In genomic region chr19:33982706-33983105, GRCh38 we compare ENCODE assay signal across 20 cellular contexts.
A peak's percentile ranks its signal among the peaks of the same experiment; 100 is the strongest.
DNase-seq lines count a peak whose midpoint lies in the region; ATAC-seq and TF ChIP-seq lines count a peak whose summit lies in the region.
"Had no signal": no experiment of that assay in that cellular context is flagged by ENCODE, and none has a peak within 500 bp of the region (broad histone marks: within the 10 kb centered on the region; RNA-seq: fewer than 3 reads in every experiment).

No MANE protein-coding gene starts in this region.

- no peaks in the 10 kb centered on the region for H3K79me2 ChIP-seq in OCI-LY3 (ENCODE audit: low read length)

- no peak for ATAC-seq in upper lobe of left lung (ENCODE audit: low FRiP score in 2 of 2)
- ATAC-seq in heart left ventricle = no peak
- ATAC-seq: CD8-positive, alpha-beta T cell; HCT116; K562 had no signal

- no peak for TF ChIP-seq EP300 in upper lobe of left lung (IDR thresholded peaks at IDR 0.05)

- no peaks in the 10 kb centered on the region for H3K9me3 ChIP-seq in OCI-LY3 (ENCODE audit: insufficient read depth, low read length)
- peaks cover 37% of the 10 kb centered on the region for H3K9me3 ChIP-seq in endodermal cell (ENCODE audit: control insufficient read depth, low read length)
- H3K9me3 ChIP-seq in upper lobe of left lung = peaks cover 0 to under 1% (median under 1%) of the 10 kb centered on the region in 4 donors
- peaks cover 0 to 17% (median 0%) of the 10 kb centered on the region in 12 donors for H3K9me3 ChIP-seq in heart left ventricle
- H3K9me3 ChIP-seq: Peyer's patch, SK-N-SH had no signal

- intact Hi-C loops in CD14-positive monocyte (cut with micrococcal nuclease) = no loop called here
- intact Hi-C loops in heart left ventricle (cut with DNase I) = no loop called here

- peaks cover under 1 to 13% (median 5%) of the 10 kb centered on the region in 7 donors for H3K9me3 Mint-ChIP-seq in CD14-positive monocyte
- H3K9me3 Mint-ChIP-seq in endodermal cell = peaks cover 34% of the 10 kb centered on the region
- peaks cover 28% of the 10 kb centered on the region for H3K9me3 Mint-ChIP-seq in progenitor cell of endocrine pancreas (ENCODE audit: low read depth)
- H3K9me3 Mint-ChIP-seq in activated T-cell treated with anti-CD3 and anti-CD28 coated beads, Interleukin-2, amount 50 U/mL, for 24 hours = peaks cover 5% of the 10 kb centered on the region

- TF ChIP-seq CTCF in CD14-positive monocyte (IDR thresholded peaks at IDR 0.05) (peak; percentile 46), OCI-LY3 (IDR thresholded peaks at IDR 0.05; ENCODE audit: low read depth, low read length) (0 out of 2 replicates have a peak, but pooled peaks have one; percentile 4), endodermal cell (conservative IDR thresholded peaks at IDR 0.05) (peak; percentile 46), progenitor cell of endocrine pancreas (IDR thresholded peaks at IDR 0.05; ENCODE audit: unreplicated experiment) (peak; percentile 16), upper lobe of left lung (IDR thresholded peaks at IDR 0.05) (no peak), heart left ventricle (IDR thresholded peaks at IDR 0.05) (peak in 3 of 12 donors; percentile 16 to 47 (median 46))

- H3K4me1 ChIP-seq in OCI-LY3 (ENCODE audit: low read length) = no peaks in the 10 kb centered on the region
- no peaks in the 10 kb centered on the region for H3K4me1 ChIP-seq in endodermal cell (ENCODE audit: control insufficient read depth, insufficient read depth, low read length)
- H3K4me1 ChIP-seq in upper lobe of left lung = no peaks in the 10 kb centered on the region
- H3K4me1 ChIP-seq in heart left ventricle = no peaks in the 10 kb centered on the region
- H3K4me1 ChIP-seq: BLaER1 treated with 17β-estradiol and CSF1 and Interleukin-3, amounts not matched to agents 10 nM and 100 nM; Caco-2; Peyer's patch had no signal

- H3K9ac ChIP-seq in OCI-LY3 (ENCODE audit: low read length) = no peak overlapping the region
- H3K9ac ChIP-seq in endodermal cell (ENCODE audit: extremely low read depth, low read length, poor library complexity, severe bottlenecking) = no peak overlapping the region
- H3K9ac ChIP-seq: BLaER1 treated with 17β-estradiol and CSF1 and Interleukin-3, amounts not matched to agents 10 nM and 100 nM; SK-N-SH had no signal

- H3K36me3 Mint-ChIP-seq in CD14-positive monocyte (no peaks in the 10 kb centered on the region), endodermal cell (ENCODE audit: low read depth) (no peaks in the 10 kb centered on the region), progenitor cell of endocrine pancreas (ENCODE audit: insufficient read depth) (no peaks in the 10 kb centered on the region)
- no peaks in the 10 kb centered on the region for H3K36me3 Mint-ChIP-seq in activated T-cell treated with anti-CD3 and anti-CD28 coated beads, Interleukin-2, amount 50 U/mL, for 24 hours (ENCODE audit: low read depth)
- H3K36me3 Mint-ChIP-seq: CD8-positive, alpha-beta T cell had no signal

- H3K4me3 ChIP-seq in OCI-LY3 (ENCODE audit: low read length) = no peak overlapping the region
- H3K4me3 ChIP-seq in endodermal cell (ENCODE audit: low read length) = no peak overlapping the region
- no peak overlapping the region for H3K4me3 ChIP-seq in upper lobe of left lung
- H3K4me3 ChIP-seq in heart left ventricle = no peak overlapping the region
- H3K4me3 ChIP-seq: BLaER1 treated with 17β-estradiol and CSF1 and Interleukin-3, amounts not matched to agents 10 nM and 100 nM; K562; Peyer's patch had no signal

- H3K4me3 Mint-ChIP-seq in CD14-positive monocyte (no peak overlapping the region), endodermal cell (no peak overlapping the region), progenitor cell of endocrine pancreas (ENCODE audit: low read depth) (no peak overlapping the region)
- no peak overlapping the region for H3K4me3 Mint-ChIP-seq in activated T-cell treated with anti-CD3 and anti-CD28 coated beads, Interleukin-2, amount 50 U/mL, for 24 hours
- H3K4me3 Mint-ChIP-seq: CD8-positive, alpha-beta T cell had no signal

- no peaks in the 10 kb centered on the region for H3K36me3 ChIP-seq in OCI-LY3 (replicated peaks; ENCODE audit: low read depth, low read length)
- no peaks in the 10 kb centered on the region for H3K36me3 ChIP-seq in endodermal cell (ENCODE audit: control insufficient read depth, insufficient read depth, low read length)
- no peaks in the 10 kb centered on the region for H3K36me3 ChIP-seq in upper lobe of left lung
- no peaks in the 10 kb centered on the region for H3K36me3 ChIP-seq in heart left ventricle
- H3K36me3 ChIP-seq: BLaER1 treated with 17β-estradiol and CSF1 and Interleukin-3, amounts not matched to agents 10 nM and 100 nM; Peyer's patch had no signal

- no peak overlapping the region for H3K4me2 ChIP-seq in OCI-LY3 (ENCODE audit: low read length)
- H3K4me2 ChIP-seq: BLaER1 treated with 17β-estradiol and CSF1 and Interleukin-3, amounts not matched to agents 10 nM and 100 nM; SK-N-SH had no signal

- H3K27me3 ChIP-seq in OCI-LY3 (ENCODE audit: low read depth, low read length) (peaks cover 20% of the 10 kb centered on the region), endodermal cell (ENCODE audit: control insufficient read depth, insufficient read depth, low read length, poor library complexity, severe bottlenecking) (no peaks in the 10 kb centered on the region), upper lobe of left lung (no peaks in the 10 kb centered on the region), heart left ventricle (peaks cover 0 to 10% (median 0%) of the 10 kb centered on the region in 9 donors)
- H3K27me3 ChIP-seq: BLaER1 treated with 17β-estradiol and CSF1 and Interleukin-3, amounts not matched to agents 10 nM and 100 nM; Peyer's patch had no signal

- H3K27ac Mint-ChIP-seq in CD14-positive monocyte (no peak overlapping the region), endodermal cell (no peak overlapping the region), progenitor cell of endocrine pancreas (no peak overlapping the region)
- H3K27ac Mint-ChIP-seq in activated T-cell treated with anti-CD3 and anti-CD28 coated beads, Interleukin-2, amount 50 U/mL, for 24 hours = no peak overlapping the region
- H3K27ac Mint-ChIP-seq: CD8-positive, alpha-beta T cell had no signal

- TF ChIP-seq POLR2A in upper lobe of left lung (IDR thresholded peaks at IDR 0.05) (no peak), heart left ventricle (IDR thresholded peaks at IDR 0.05) (no peak)

- no peak overlapping the region for H2AFZ ChIP-seq in OCI-LY3 (ENCODE audit: low read depth, low read length)

- H3K27me3 Mint-ChIP-seq in CD14-positive monocyte (ENCODE audit: low read depth in 3 of 3) = peaks cover under 1 to 8% (median 3%) of the 10 kb centered on the region in 3 donors
- H3K27me3 Mint-ChIP-seq in endodermal cell (ENCODE audit: insufficient read depth) = peaks cover 2% of the 10 kb centered on the region
- H3K27me3 Mint-ChIP-seq in progenitor cell of endocrine pancreas = no peaks in the 10 kb centered on the region
- H3K27me3 Mint-ChIP-seq in activated T-cell treated with anti-CD3 and anti-CD28 coated beads, Interleukin-2, amount 50 U/mL, for 24 hours = peaks cover 55% of the 10 kb centered on the region

- H3K27ac ChIP-seq in OCI-LY3 (ENCODE audit: low read length) (no peak overlapping the region), endodermal cell (ENCODE audit: low read depth, low read length) (no peak overlapping the region), upper lobe of left lung (no peak overlapping the region), heart left ventricle (no peak overlapping the region)
- H3K27ac ChIP-seq: BLaER1 treated with 17β-estradiol and CSF1 and Interleukin-3, amounts not matched to agents 10 nM and 100 nM; Peyer's patch had no signal

- H3K4me1 Mint-ChIP-seq in CD14-positive monocyte (no peaks in the 10 kb centered on the region), endodermal cell (no peaks in the 10 kb centered on the region), progenitor cell of endocrine pancreas (ENCODE audit: low read depth) (no peaks in the 10 kb centered on the region)
- H3K4me1 Mint-ChIP-seq in activated T-cell treated with anti-CD3 and anti-CD28 coated beads, Interleukin-2, amount 50 U/mL, for 24 hours (ENCODE audit: low read depth) = no peaks in the 10 kb centered on the region

- no peaks in the 10 kb centered on the region for H4K20me1 ChIP-seq in OCI-LY3 (ENCODE audit: insufficient read depth, low read length)
- H4K20me1 ChIP-seq: BLaER1 treated with 17β-estradiol and CSF1 and Interleukin-3, amounts not matched to agents 10 nM and 100 nM had no signal

- no peak for DNase-seq in CD14-positive monocyte (ENCODE audit: low spot score)
- DNase-seq in endodermal cell = no peak
- DNase-seq in progenitor cell of endocrine pancreas (ENCODE audit: low spot score, unreplicated experiment) = no peak
- no peak for DNase-seq in activated T-cell treated with anti-CD3 and anti-CD28 coated beads, Interleukin-2, amount 50 U/mL, for 24 hours
- DNase-seq in upper lobe of left lung = no peak
- no peak for DNase-seq in heart left ventricle
- DNase-seq: Caco-2; CD8-positive, alpha-beta T cell; Kasumi-1; NCI-H2029; NCI-H446; NCI-H524 treated with DMSO at 0.1 percent for 48 hours; NCI-H774; Peyer's patch; SK-N-SH; SW 1271 had no signal

Comparison
In these comparisons a context has a peak if more than half of its experiments do, and no peak if none do; other contexts are left out.
1. CTCF ChIP-seq: peak in CD14-positive monocyte (single experiment), OCI-LY3 (single experiment), endodermal cell (single experiment) and progenitor cell of endocrine pancreas (single experiment); none in upper lobe of left lung (0 of 6).